21 cellular contexts compared by ENCODE assay signal in the genomic region with DNA sequence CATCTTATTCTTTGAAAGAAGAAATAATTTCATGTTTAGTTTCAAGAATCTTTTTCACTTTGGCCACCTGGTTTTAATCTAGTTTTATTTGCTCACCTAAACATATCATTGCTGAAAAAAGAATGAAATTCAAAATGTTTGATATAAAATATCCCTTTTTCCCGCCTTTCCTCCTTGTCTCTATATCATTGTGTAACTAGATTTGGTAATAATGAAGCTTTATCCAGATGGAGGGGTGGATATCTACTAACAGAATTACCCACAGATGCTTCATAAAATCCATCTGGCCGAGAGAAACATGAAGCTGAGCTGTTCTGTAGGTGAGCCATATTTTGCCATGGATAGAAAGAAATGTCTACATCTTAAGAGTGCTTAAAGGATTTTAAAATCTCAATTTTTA.
A peak's percentile ranks its signal among the peaks of the same experiment; 100 is the strongest.
DNase-seq lines count a peak whose midpoint lies in the region; ATAC-seq and TF ChIP-seq lines count a peak whose summit lies in the region.
"Had no signal": no experiment of that assay in that cellular context is flagged by ENCODE, and none has a peak within 500 bp of the region (broad histone marks: within the 10 kb centered on the region; RNA-seq: fewer than 3 reads in every experiment).

No MANE protein-coding gene starts in this region.

- H3K4me3 ChIP-seq in sigmoid colon: no peak overlapping the region
- H3K4me3 ChIP-seq: GM23248, HAP-1 had no signal

- DNase-seq in NCI-H1694 (lab: John Stamatoyannopoulos, UW) (peak; percentile 17), NCI-H524 treated with DMSO at 0.1 percent for 48 hours (lab: John Stamatoyannopoulos, UW) (peak; percentile 77), SK-N-DZ (ENCODE audit: low spot score) (peak; percentile 32), sigmoid colon (no peak), NCI-H748 (lab: John Stamatoyannopoulos, UW; ENCODE audit: unreplicated experiment) (no peak), HUDEP-2 (lab: John Stamatoyannopoulos, UW; ENCODE audit: unreplicated experiment in 76 of 76) (no peak), foreskin keratinocyte (no peak), SW480 (ENCODE audit: low spot score) (no peak)
- DNase-seq: ACHN; BE2C; C1 segment of cervical spinal cord; CD4-positive, CD25-positive, alpha-beta regulatory T cell; CD8-positive, alpha-beta memory T cell; COR-L47; DMS153; DMS79; GDM1; GM23248; IMR-90 had no signal

- no peak for TF ChIP-seq POLR2A in sigmoid colon (IDR thresholded peaks at IDR 0.05)

- no peak for TF ChIP-seq EP300 in sigmoid colon (IDR thresholded peaks at IDR 0.05)

- H3K27me3 ChIP-seq in sigmoid colon: no peaks in the 10 kb centered on the region
- H3K27me3 ChIP-seq in foreskin keratinocyte: no peaks in the 10 kb centered on the region
- H3K27me3 ChIP-seq: BE2C had no signal

- 18 to 36% methylated on average over 2 of the region's 2 CpGs for WGBS in sigmoid colon, 2 donors

- no peaks in the 10 kb centered on the region for H3K9me3 ChIP-seq in sigmoid colon
- H3K9me3 ChIP-seq: BE2C, HAP-1 had no signal

- ATAC-seq in foreskin keratinocyte: no peak

- H3K27ac ChIP-seq in sigmoid colon: peak overlapping the region in 3 of 4 donors; percentile 69 to 86 (median 84)
- no peak overlapping the region for H3K27ac ChIP-seq in foreskin keratinocyte
- H3K27ac ChIP-seq: GM23248, HL-60 had no signal

- intact Hi-C loops in sigmoid colon (cut with DNase I): no loop called here

- H3K4me1 ChIP-seq in sigmoid colon (peaks cover 0 to 34% (median 27%) of the 10 kb centered on the region in 4 donors), foreskin keratinocyte (no peaks in the 10 kb centered on the region)
- H3K4me1 ChIP-seq: HAP-1 had no signal

- no peak for TF ChIP-seq CTCF in sigmoid colon (IDR thresholded peaks at IDR 0.05)
- TF ChIP-seq CTCF in foreskin keratinocyte (conservative IDR thresholded peaks at IDR 0.05): no peak

- H3K36me3 ChIP-seq in sigmoid colon: no peaks in the 10 kb centered on the region
- H3K36me3 ChIP-seq: BE2C, HAP-1 had no signal

Comparison
In these comparisons a context has a peak if more than half of its experiments do, and no peak if none do; other contexts are left out.
1. DNase-seq: peak in NCI-H1694 (single experiment), NCI-H524 treated with DMSO at 0.1 percent for 48 hours (single experiment) and SK-N-DZ (single experiment); none in sigmoid colon (single experiment), NCI-H748 (single experiment), HUDEP-2 (0 of 76), foreskin keratinocyte (0 of 2) and SW480 (single experiment).